8 cellular contexts compared by ENCODE assay signal in genomic region chr11:118918686-118919280, GRCh38. TPM values are rescaled to one million over a fixed set of nuclear protein-coding genes. Genes with fewer than 3 reads are reported as not detected.
DNase-seq lines count a peak whose midpoint lies in the region; ATAC-seq, FAIRE-seq and TF ChIP-seq lines count a peak whose summit lies in the region.

No MANE protein-coding gene starts in this region.

- H3K4me3 ChIP-seq in K562 = peak overlapping the region; percentile 30
- peak overlapping the region in 2 of 3 donors; percentile 40 to 86 for H3K4me3 ChIP-seq in right lobe of liver
- peak overlapping the region; percentile 22 to 34 for H3K4me3 ChIP-seq in uterus

- peaks cover 9% of the 10 kb centered on the region for H3K27me3 Mint-ChIP-seq in HFFc6 (ENCODE audit: insufficient read depth)

- TF ChIP-seq RAD21 in K562 (CRISPR knock-in tag; conservative IDR thresholded peaks at IDR 0.05 in 1 of 2, IDR thresholded peaks at IDR 0.05 in 1 of 2) = no peak

- peak overlapping the region; percentile 90 for H2AFZ ChIP-seq in K562 (ENCODE audit: low read depth, low read length)

- TF ChIP-seq CTCF in HFFc6 (IDR thresholded peaks at IDR 0.05) (no peak), K562 (IDR thresholded peaks at IDR 0.05 in 2 of 3, conservative IDR thresholded peaks at IDR 0.05 in 1 of 3; ENCODE audit: insufficient read depth in 2 of 3, low read depth in 1 of 3, low read length in 3 of 3) (no peak), right lobe of liver (IDR thresholded peaks at IDR 0.05) (no peak), uterus (IDR thresholded peaks at IDR 0.05) (no peak)

- peak overlapping the region; percentile 100 for H3K27ac Mint-ChIP-seq in HFFc6

- WGBS in K562 (ENCODE audit: insufficient coverage, low coverage, missing lambda C conversion rate) = 4% methylated on average over 10 of the region's 13 CpGs
- WGBS in right lobe of liver (ENCODE audit: insufficient coverage, low coverage, low lambda C conversion rate, missing lambda C conversion rate) = 0% methylated on average over 8 of the region's 13 CpGs

- TF ChIP-seq POLR2A in K562 (conservative IDR thresholded peaks at IDR 0.05) = no peak
- no peak for TF ChIP-seq POLR2A in right lobe of liver (IDR thresholded peaks at IDR 0.05)
- no peak for TF ChIP-seq POLR2A in uterus (IDR thresholded peaks at IDR 0.05)

- H3K9me3 ChIP-seq in K562 (replicated peaks; ENCODE audit: control insufficient read depth, insufficient read depth, low read depth, low read length) = no peaks in the 10 kb centered on the region
- H3K9me3 ChIP-seq in right lobe of liver = no peaks in the 10 kb centered on the region
- H3K9me3 ChIP-seq in uterus = no peaks in the 10 kb centered on the region

- H3K36me3 Mint-ChIP-seq in HFFc6 (ENCODE audit: low read depth) = peaks cover 24% of the 10 kb centered on the region

- peak overlapping the region; percentile 62 to 91; a peak in 3 of 4 replicates for H3K9ac ChIP-seq in K562 (ENCODE audit: insufficient read depth in 1 of 2, low read depth in 2 of 2, low read length in 2 of 2)

- in situ Hi-C loops in K562 (cut with MboI) = no loop called here

- DNase-seq in A172 (ENCODE audit: low spot score) (peak; percentile 20), HFFc6 (no peak), K562 (ENCODE audit: extremely low read depth in 1 of 4, low spot score in 3 of 4) (peak in 2 of 4 experiments; percentile 34 to 64), right lobe of liver (peak in 1 of 3 donors; percentile 34), uterus (peak in 1 of 2 donors; percentile 57), middle frontal gyrus (ENCODE audit: extremely low spot score, low spot score) (no peak), hypothalamus (lab: John Stamatoyannopoulos, UW) (no peak)

- CTCF ChIA-PET in K562 (lab: Yijun Ruan, JAX; ENCODE audit: low intra/inter-chr PET ratio) = no interaction called here

- peaks cover 39% of the 10 kb centered on the region for H3K79me2 ChIP-seq in K562 (ENCODE audit: control insufficient read depth, insufficient read depth, low read length)

- POLR2A ChIA-PET in K562 (lab: Yijun Ruan, JAX) = interaction anchor here (0.6 kb wide), 1 partner anchor 111 kb away, joined by 4 read pairs; no protein-coding TSS in a partner anchor

- peak overlapping the region; percentile 87 for H3K27ac ChIP-seq in K562 (ENCODE audit: extremely low read depth, low read depth, low read length)
- peak overlapping the region; percentile 74 to 87 (median 86) for H3K27ac ChIP-seq in right lobe of liver
- peak overlapping the region; percentile 99 to 100 for H3K27ac ChIP-seq in uterus

- peaks cover 75% of the 10 kb centered on the region for H3K4me1 Mint-ChIP-seq in HFFc6 (ENCODE audit: low read depth)

- intact Hi-C loops in K562 (cut with micrococcal nuclease) (no loop called here), right lobe of liver (cut with DNase I) (no loop called here), uterus (cut with DNase I; ENCODE audit: low total_unique reads) (no loop called here)

- ATAC-seq in K562 (peak; percentile 31), right lobe of liver (peak in 1 of 4 donors; percentile 0), GM18867 (IDR thresholded peaks at IDR 0.05; ENCODE audit: unreplicated experiment) (no peak)

- peak overlapping the region; percentile 75 for H3K4me2 ChIP-seq in K562 (ENCODE audit: insufficient read depth, low read length)

- no peaks in the 10 kb centered on the region for H3K27me3 ChIP-seq in K562 (ENCODE audit: control insufficient read depth in 2 of 2, insufficient read depth in 2 of 2, low read length in 2 of 2)
- H3K27me3 ChIP-seq in right lobe of liver = no peaks in the 10 kb centered on the region
- no peaks in the 10 kb centered on the region for H3K27me3 ChIP-seq in uterus

- TF ChIP-seq EP300 in K562 (IDR thresholded peaks at IDR 0.05; ENCODE audit: low read length) = no peak

- no peaks in the 10 kb centered on the region for H3K9me3 Mint-ChIP-seq in HFFc6

- no peaks in the 10 kb centered on the region for H4K20me1 ChIP-seq in K562 (replicated peaks; ENCODE audit: control insufficient read depth, insufficient read depth, low read length)

- no peak for FAIRE-seq in K562 (lab: Jason Lieb, UNC)

- no TSS peak for BruUV-seq in K562 (replicated peaks; lab: Mats Ljungman, UMichigan)

- H3K4me1 ChIP-seq in K562 (replicated peaks in 1 of 2; ENCODE audit: control insufficient read depth in 2 of 2, insufficient read depth in 2 of 2, low read length in 2 of 2) (peaks cover 69 to 85% of the 10 kb centered on the region in 2 experiments), right lobe of liver (peaks cover 2 to 87% (median 48%) of the 10 kb centered on the region in 4 donors), uterus (peaks cover 26 to 69% of the 10 kb centered on the region in 2 donors)

- H3K4me3 Mint-ChIP-seq in HFFc6 = peak overlapping the region; percentile 92

- no peaks in the 10 kb centered on the region for H3K36me3 ChIP-seq in K562 (ENCODE audit: control insufficient read depth, insufficient read depth, low read length)
- no peaks in the 10 kb centered on the region for H3K36me3 ChIP-seq in right lobe of liver
- H3K36me3 ChIP-seq in uterus = no peaks in the 10 kb centered on the region

- no peaks in the 10 kb centered on the region for H3K9me1 ChIP-seq in K562 (ENCODE audit: control insufficient read depth, insufficient read depth, low read length)

RNA-seq across cellular contexts. Expression of gene BCL9L, which starts 6.9 kb away (rescaled TPM):
- total RNA-seq in A172 (2014; rRNA removed; shearing (Covaris generic)) = 7.2 and 17.2 TPM in 2 replicates
- total RNA-seq in HFFc6 (2021; fragmentation: NEBNext Ultra II Directional; extraction: Animal tissue kit (Norgen Biotek cat#: 25700)) = 100 to 1,000 TPM; 120 to 135 (median 127) TPM
- 10.2 and 17.0 TPM in 2 replicates for total RNA-seq in K562 (2011; cell fraction: chromatin; rRNA removed; ENCODE audit: low replicate concordance)
- total RNA-seq in K562 (2011; cell fraction: nucleolus; rRNA removed) = 8.0 and 8.2 TPM in 2 replicates
- 8.4 and 9.2 TPM in 2 replicates for total RNA-seq in K562 (2011; cell fraction: nucleoplasm; rRNA removed)
- total RNA-seq in K562 (2014; rRNA removed) (2.6 and 3.3 TPM in 2 replicates), K562 (2014; rRNA removed; fragmentation: Illumina TruSeq; extraction: Trizol) (0.38 and 0.76 TPM in 2 replicates), K562 (2015; rRNA removed; fragmentation: Illumina TruSeq; extraction: Trizol) (2.2 and 2.5 TPM in 2 replicates), K562 (2021) (14.6 and 17.9 TPM in 2 replicates), right lobe of liver (10 to 100 TPM; 10.2 to 22.5 (median 19.8) TPM), uterus (100 to 1,000 TPM in 1 of 4 donors, 10 to 100 TPM in 1, 1 to 10 TPM in 2; 2.9 to 157 (median 13.7) TPM)
- polyA plus RNA-seq in K562 (2011; rRNA removed) (0.61 and 1.3 TPM in 2 replicates), K562 (2014; fragmentation: Illumina TruSeq; extraction: Trizol) (7.6 and 10.1 TPM in 2 replicates), K562 (2014; fragmentation: Nextera tagmentation; extraction: Ambion mirVana) (under 1 TPM; 0.01 to 0.03 TPM), K562 (2014; rRNA removed) (4.8 and 5.3 TPM in 2 replicates)
- 0.52 and 2.5 TPM in 2 replicates for polyA plus RNA-seq in K562 (2011; cell fraction: cytosol; rRNA removed)
- polyA plus RNA-seq in K562 (2011; cell fraction: nucleus; rRNA removed) = 6.3 and 14.0 TPM in 2 replicates
- polyA plus RNA-seq in K562 (2012) = 9.7 and 9.9 TPM in 2 replicates
- polyA minus RNA-seq in K562 (2011; rRNA and poly(A)+ RNA removed) = 0.33 and 0.60 TPM in 2 replicates
- 4.6 and 5.6 TPM in 2 replicates for polyA minus RNA-seq in K562 (2011; cell fraction: cytosol; rRNA and poly(A)+ RNA removed)
- polyA minus RNA-seq in K562 (2011; cell fraction: nucleus; rRNA and poly(A)+ RNA removed) = 3.8 and 4.8 TPM in 2 replicates

RNA-seq across cellular contexts. Expression of gene CXCR5, which starts 35.1 kb away (rescaled TPM):
- 0.02 TPM in 1 of 2 replicates, not detected in the other for total RNA-seq in A172 (2014; rRNA removed; shearing (Covaris generic))
- under 1 TPM in 1 of 6 experiments, not detected in 5; 0.06 TPM for total RNA-seq in HFFc6 (2021; fragmentation: NEBNext Ultra II Directional; extraction: Animal tissue kit (Norgen Biotek cat#: 25700))
- total RNA-seq in K562 (2011; cell fraction: chromatin; rRNA removed; ENCODE audit: low replicate concordance) = not detected in 2 replicates
- not detected in 2 replicates for total RNA-seq in K562 (2011; cell fraction: nucleolus; rRNA removed)
- not detected in 2 replicates for total RNA-seq in K562 (2011; cell fraction: nucleoplasm; rRNA removed)
- total RNA-seq in K562 (2014; rRNA removed) (not detected in 2 replicates), K562 (2014; rRNA removed; fragmentation: Illumina TruSeq; extraction: Trizol) (not detected in 2 replicates), K562 (2015; rRNA removed; fragmentation: Illumina TruSeq; extraction: Trizol) (not detected in 2 replicates), K562 (2021) (0.04 TPM in 1 of 2 replicates, not detected in the other), right lobe of liver (under 1 TPM in 2 of 6 experiments, not detected in 4; 0.07 TPM), uterus (under 1 TPM in 1 of 4 donors, not detected in 3; 0.14 TPM)
- polyA plus RNA-seq in K562 (2011; rRNA removed) (not detected in 2 replicates), K562 (2014; fragmentation: Illumina TruSeq; extraction: Trizol) (not detected in 2 replicates), K562 (2014; fragmentation: Nextera tagmentation; extraction: Ambion mirVana) (under 1 TPM; 0.03 to 0.06 TPM), K562 (2014; rRNA removed) (not detected in 2 replicates)
- polyA plus RNA-seq in K562 (2011; cell fraction: cytosol; rRNA removed) = 0.03 TPM in 1 of 2 replicates, not detected in the other
- not detected in 2 replicates for polyA plus RNA-seq in K562 (2011; cell fraction: nucleus; rRNA removed)
- polyA plus RNA-seq in K562 (2012) = not detected in 2 replicates
- not detected in 2 replicates for polyA minus RNA-seq in K562 (2011; rRNA and poly(A)+ RNA removed)
- polyA minus RNA-seq in K562 (2011; cell fraction: cytosol; rRNA and poly(A)+ RNA removed) = not detected in 2 replicates
- polyA minus RNA-seq in K562 (2011; cell fraction: nucleus; rRNA and poly(A)+ RNA removed) = not detected in 2 replicates

RNA-seq across cellular contexts. Expression of gene UPK2, which starts 37.3 kb away (rescaled TPM):
- total RNA-seq in A172 (2014; rRNA removed; shearing (Covaris generic)) = not detected in 2 replicates
- total RNA-seq in HFFc6 (2021; fragmentation: NEBNext Ultra II Directional; extraction: Animal tissue kit (Norgen Biotek cat#: 25700)) = under 1 TPM in 4 of 6 experiments, not detected in 2; 0.19 to 0.83 (median 0.29) TPM
- total RNA-seq in K562 (2011; cell fraction: chromatin; rRNA removed; ENCODE audit: low replicate concordance) = not detected in 2 replicates
- not detected in 2 replicates for total RNA-seq in K562 (2011; cell fraction: nucleolus; rRNA removed)
- not detected in 2 replicates for total RNA-seq in K562 (2011; cell fraction: nucleoplasm; rRNA removed)
- not detected in 2 replicates for total RNA-seq in K562 (2014; rRNA removed)
- total RNA-seq in K562 (2014; rRNA removed; fragmentation: Illumina TruSeq; extraction: Trizol) = not detected in 2 replicates
- total RNA-seq in K562 (2015; rRNA removed; fragmentation: Illumina TruSeq; extraction: Trizol) = not detected in 2 replicates
- total RNA-seq in K562 (2021) = not detected in 2 replicates
- polyA plus RNA-seq in K562 (2011; rRNA removed) = not detected in 2 replicates
- not detected in 2 replicates for polyA plus RNA-seq in K562 (2011; cell fraction: cytosol; rRNA removed)
- not detected in 2 replicates for polyA plus RNA-seq in K562 (2011; cell fraction: nucleus; rRNA removed)
- polyA plus RNA-seq in K562 (2012) = not detected in 2 replicates
- polyA plus RNA-seq in K562 (2014; fragmentation: Illumina TruSeq; extraction: Trizol) = not detected in 2 replicates
- polyA plus RNA-seq in K562 (2014; fragmentation: Nextera tagmentation; extraction: Ambion mirVana) = not detected
- polyA plus RNA-seq in K562 (2014; rRNA removed) = not detected in 2 replicates
- not detected in 2 replicates for polyA minus RNA-seq in K562 (2011; rRNA and poly(A)+ RNA removed)
- not detected in 2 replicates for polyA minus RNA-seq in K562 (2011; cell fraction: cytosol; rRNA and poly(A)+ RNA removed)
- polyA minus RNA-seq in K562 (2011; cell fraction: nucleus; rRNA and poly(A)+ RNA removed) = not detected in 2 replicates
- not detected for total RNA-seq in right lobe of liver
- not detected for total RNA-seq in uterus

RNA-seq across cellular contexts. Expression of gene FOXR1, which starts 52.8 kb away (rescaled TPM):
- not detected in 2 replicates for total RNA-seq in A172 (2014; rRNA removed; shearing (Covaris generic))
- total RNA-seq in HFFc6 (2021; fragmentation: NEBNext Ultra II Directional; extraction: Animal tissue kit (Norgen Biotek cat#: 25700)) = not detected
- total RNA-seq in K562 (2011; cell fraction: chromatin; rRNA removed; ENCODE audit: low replicate concordance) = not detected in 2 replicates
- total RNA-seq in K562 (2011; cell fraction: nucleolus; rRNA removed) = not detected in 2 replicates
- total RNA-seq in K562 (2011; cell fraction: nucleoplasm; rRNA removed) = not detected in 2 replicates
- total RNA-seq in K562 (2014; rRNA removed) = not detected in 2 replicates
- total RNA-seq in K562 (2014; rRNA removed; fragmentation: Illumina TruSeq; extraction: Trizol) = not detected in 2 replicates
- total RNA-seq in K562 (2015; rRNA removed; fragmentation: Illumina TruSeq; extraction: Trizol) = not detected in 2 replicates
- total RNA-seq in K562 (2021) = not detected in 2 replicates
- not detected in 2 replicates for polyA plus RNA-seq in K562 (2011; rRNA removed)
- not detected in 2 replicates for polyA plus RNA-seq in K562 (2011; cell fraction: cytosol; rRNA removed)
- not detected in 2 replicates for polyA plus RNA-seq in K562 (2011; cell fraction: nucleus; rRNA removed)
- polyA plus RNA-seq in K562 (2012) = not detected in 2 replicates
- not detected in 2 replicates for polyA plus RNA-seq in K562 (2014; fragmentation: Illumina TruSeq; extraction: Trizol)
- not detected for polyA plus RNA-seq in K562 (2014; fragmentation: Nextera tagmentation; extraction: Ambion mirVana)
- not detected in 2 replicates for polyA plus RNA-seq in K562 (2014; rRNA removed)
- not detected in 2 replicates for polyA minus RNA-seq in K562 (2011; rRNA and poly(A)+ RNA removed)
- polyA minus RNA-seq in K562 (2011; cell fraction: cytosol; rRNA and poly(A)+ RNA removed) = not detected in 2 replicates
- polyA minus RNA-seq in K562 (2011; cell fraction: nucleus; rRNA and poly(A)+ RNA removed) = not detected in 2 replicates
- not detected for total RNA-seq in right lobe of liver
- total RNA-seq in uterus = not detected
